9 cellular contexts compared by ENCODE assay signal in the genomic region with DNA sequence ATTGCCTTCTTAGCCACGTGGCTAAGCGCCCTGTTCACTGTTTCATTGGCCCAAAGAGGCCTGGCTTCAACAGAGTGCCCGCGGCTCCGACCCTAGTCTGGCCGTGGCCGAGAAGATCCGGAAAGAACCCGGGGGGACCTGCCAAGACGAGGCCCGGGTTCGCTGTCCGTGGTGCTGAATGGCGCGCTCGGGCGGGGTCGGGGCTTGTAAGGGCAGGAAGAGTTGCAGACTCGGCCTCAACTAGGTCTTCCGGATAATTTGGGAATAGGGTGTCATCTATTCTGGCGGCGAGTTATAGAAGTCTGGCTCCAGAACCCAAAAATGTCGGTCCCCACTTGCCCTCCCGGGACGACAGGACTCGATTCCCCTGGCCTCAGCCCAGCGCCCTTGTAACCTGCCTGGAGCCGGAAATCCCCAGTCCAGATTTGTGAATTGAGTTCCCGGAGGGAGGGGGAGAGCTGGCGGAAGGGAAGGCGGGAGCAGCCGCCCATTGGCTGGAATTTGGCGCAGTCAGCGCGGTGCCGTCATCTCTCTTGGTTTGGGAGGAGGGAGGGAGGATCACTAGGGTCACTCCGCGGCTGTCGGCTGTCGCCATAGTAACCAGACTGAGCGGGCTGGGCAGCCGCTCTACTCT. TPM values are rescaled to one million over a fixed set of nuclear protein-coding genes. Genes with fewer than 3 reads are reported as not detected.
A peak's percentile ranks its signal among the peaks of the same experiment; 100 is the strongest.
DNase-seq lines count a peak whose midpoint lies in the region; ATAC-seq and TF ChIP-seq lines count a peak whose summit lies in the region.
"Had no signal": no experiment of that assay in that cellular context is flagged by ENCODE, and none has a peak within 500 bp of the region (broad histone marks: within the 10 kb centered on the region; RNA-seq: fewer than 3 reads in every experiment).

No MANE protein-coding gene starts in this region.

- no peak for TF ChIP-seq CTCF in GM20000 (IDR thresholded peaks at IDR 0.05; ENCODE audit: extremely low read depth, missing control alignments)
- TF ChIP-seq CTCF in esophagus squamous epithelium (IDR thresholded peaks at IDR 0.05) = no peak

- no peak overlapping the region for H3K27ac ChIP-seq in esophagus squamous epithelium
- H3K27ac ChIP-seq: SK-N-MC had no signal

- no peak overlapping the region for H3K4me3 Mint-ChIP-seq in activated CD8-positive, alpha-beta T cell treated with anti-CD3 and anti-CD28 coated beads, Interleukin-2, amount 10 ng/mL, durations not matched to agents 7 days and 5 days
- peak overlapping the region in 1 of 8 donors; percentile 41 for H3K4me3 Mint-ChIP-seq in naive B cell

- H3K27me3 ChIP-seq in esophagus squamous epithelium = peaks cover 33 to 96% (median 41%) of the 10 kb centered on the region in 4 donors

- POLR2A ChIA-PET in activated CD8-positive, alpha-beta T cell treated with anti-CD3 and anti-CD28 coated beads, Interleukin-2, amount 10 ng/mL, durations not matched to agents 7 days and 5 days (lab: Charles Lee) = no interaction called here

- peaks cover 7% of the 10 kb centered on the region for H3K4me1 Mint-ChIP-seq in activated CD8-positive, alpha-beta T cell treated with anti-CD3 and anti-CD28 coated beads, Interleukin-2, amount 10 ng/mL, durations not matched to agents 7 days and 5 days (ENCODE audit: low read depth)
- H3K4me1 Mint-ChIP-seq in naive B cell = peaks cover 7 to 26% (median 19%) of the 10 kb centered on the region in 3 donors

- TF ChIP-seq POLR2A in esophagus squamous epithelium (IDR thresholded peaks at IDR 0.05) = no peak

- peak; percentile 48 for ATAC-seq in activated CD8-positive, alpha-beta T cell treated with anti-CD3 and anti-CD28 coated beads, Interleukin-2, amount 10 ng/mL, durations not matched to agents 7 days and 5 days
- ATAC-seq in naive B cell (ENCODE audit: low read depth in 2 of 2) = no peak
- no peak for ATAC-seq in GM18858 (IDR thresholded peaks at IDR 0.05; ENCODE audit: unreplicated experiment)

- H3K27ac Mint-ChIP-seq in activated CD8-positive, alpha-beta T cell treated with anti-CD3 and anti-CD28 coated beads, Interleukin-2, amount 10 ng/mL, durations not matched to agents 7 days and 5 days = no peak overlapping the region
- H3K27ac Mint-ChIP-seq in naive B cell = peak overlapping the region in 1 of 6 donors; percentile 27

- DNase-seq in GM20000 (ENCODE audit: low spot score) = peak; percentile 62
- DNase-seq in NCI-H2196 (lab: John Stamatoyannopoulos, UW; ENCODE audit: unreplicated experiment) = peak; percentile 98
- DNase-seq in activated CD8-positive, alpha-beta T cell treated with anti-CD3 and anti-CD28 coated beads, Interleukin-2, amount 10 ng/mL, durations not matched to agents 7 days and 5 days = peak; percentile 81
- DNase-seq in fibroblast of gingiva (ENCODE audit: low read depth) = peak; percentile 14
- DNase-seq in naive B cell = peak; percentile 33
- peak; percentile 65 for DNase-seq in ureter (ENCODE audit: low spot score)
- no peak for DNase-seq in esophagus squamous epithelium (lab: John Stamatoyannopoulos, UW)

- CTCF ChIA-PET in activated CD8-positive, alpha-beta T cell treated with anti-CD3 and anti-CD28 coated beads, Interleukin-2, amount 10 ng/mL, durations not matched to agents 7 days and 5 days (lab: Charles Lee) = interaction anchor here (0.8 to 1.1 kb wide), 3 partner anchors 17 to 86 kb away, joined by 3 read pairs; no protein-coding TSS in a partner anchor

- H3K4me1 ChIP-seq in esophagus squamous epithelium = peaks cover 3 to 36% (median 18%) of the 10 kb centered on the region in 3 donors

- H3K9me3 ChIP-seq in esophagus squamous epithelium = no peaks in the 10 kb centered on the region

- no peaks in the 10 kb centered on the region for H3K9me3 Mint-ChIP-seq in activated CD8-positive, alpha-beta T cell treated with anti-CD3 and anti-CD28 coated beads, Interleukin-2, amount 10 ng/mL, durations not matched to agents 7 days and 5 days (ENCODE audit: insufficient read depth)
- H3K9me3 Mint-ChIP-seq in naive B cell = peaks cover 0 to 7% (median 4%) of the 10 kb centered on the region in 7 donors

- H3K36me3 ChIP-seq in esophagus squamous epithelium = no peaks in the 10 kb centered on the region

- intact Hi-C loops in esophagus squamous epithelium (cut with DNase I) = no loop called here

- peaks cover 55% of the 10 kb centered on the region for H3K27me3 Mint-ChIP-seq in activated CD8-positive, alpha-beta T cell treated with anti-CD3 and anti-CD28 coated beads, Interleukin-2, amount 10 ng/mL, durations not matched to agents 7 days and 5 days (ENCODE audit: low read depth)
- H3K27me3 Mint-ChIP-seq in naive B cell = peaks cover 53 to 76% (median 54%) of the 10 kb centered on the region in 3 donors

- H3K4me3 ChIP-seq in esophagus squamous epithelium = no peak overlapping the region
- H3K4me3 ChIP-seq: SK-N-MC had no signal

- peaks cover 4% of the 10 kb centered on the region for H3K36me3 Mint-ChIP-seq in activated CD8-positive, alpha-beta T cell treated with anti-CD3 and anti-CD28 coated beads, Interleukin-2, amount 10 ng/mL, durations not matched to agents 7 days and 5 days (ENCODE audit: low read depth)
- H3K36me3 Mint-ChIP-seq in naive B cell = peaks cover 0 to 10% of the 10 kb centered on the region in 2 donors

- 5 to 8% methylated on average over 4 to 9 of the region's 42 CpGs for WGBS in esophagus squamous epithelium, 2 donors

RNA-seq across cellular contexts. Expression of a gene that starts 3.5 kb away (rescaled TPM):
- not detected for total RNA-seq in activated CD8-positive, alpha-beta T cell treated with anti-CD3 and anti-CD28 coated beads, Interleukin-2, amount 10 ng/mL, durations not matched to agents 7 days and 5 days
- polyA plus RNA-seq in naive B cell (ENCODE audit: low read depth in 6 of 6) = not detected
- total RNA-seq in ureter (not detected), esophagus squamous epithelium (not detected)

RNA-seq across cellular contexts. Expression of a gene that starts 22.0 kb away (rescaled TPM):
- total RNA-seq in activated CD8-positive, alpha-beta T cell treated with anti-CD3 and anti-CD28 coated beads, Interleukin-2, amount 10 ng/mL, durations not matched to agents 7 days and 5 days = not detected
- not detected for polyA plus RNA-seq in naive B cell (ENCODE audit: low read depth in 6 of 6)
- not detected for total RNA-seq in ureter
- 1 to 10 TPM in 1 of 4 donors, not detected in 3; 2.1 TPM for total RNA-seq in esophagus squamous epithelium

RNA-seq across cellular contexts. Expression of a gene that starts 30.2 kb away (rescaled TPM):
- not detected for total RNA-seq in activated CD8-positive, alpha-beta T cell treated with anti-CD3 and anti-CD28 coated beads, Interleukin-2, amount 10 ng/mL, durations not matched to agents 7 days and 5 days
- not detected for polyA plus RNA-seq in naive B cell (ENCODE audit: low read depth in 6 of 6)
- total RNA-seq in ureter (not detected), esophagus squamous epithelium (not detected)
